Comparison of ENCODE assay signal across 8 cellular contexts in genomic region chr22:24630812-24631427, GRCh38. TPM values are rescaled to one million over a fixed set of nuclear protein-coding genes. Genes with fewer than 3 reads are reported as not detected.
DNase-seq lines count a peak whose midpoint lies in the region; ATAC-seq, FAIRE-seq and TF ChIP-seq lines count a peak whose summit lies in the region.
"Not testable (repeated sequence)": the region's sequence is repeated elsewhere in the genome, so short reads cannot be mapped to it uniquely, and the experiment has no call there.

No MANE protein-coding gene starts in this region.

- not testable (repeated sequence) for H3K36me3 Mint-ChIP-seq in neural progenitor cell, type B pancreatic cell

- not testable (repeated sequence) for TF ChIP-seq CTCF in astrocyte of the spinal cord (IDR thresholded peaks at IDR 0.05; ENCODE audit: low read depth, low read length); HepG2 (CRISPR knock-in tag; IDR thresholded peaks at IDR 0.05); neural progenitor cell (IDR thresholded peaks at IDR 0.05); type B pancreatic cell (conservative IDR thresholded peaks at IDR 0.05)

- not testable (repeated sequence) for FAIRE-seq in HepG2 (lab: Jason Lieb, UNC)

- H3K4me1 ChIP-seq in SJCRH30 (peaks cover 36% of the 10 kb centered on the region), HepG2 (ENCODE audit: insufficient read depth, low read length) (peaks cover 41% of the 10 kb centered on the region)
- H3K4me1 ChIP-seq in neural progenitor cell, result not testable (repeated sequence)

- not testable (repeated sequence) for H2AFZ ChIP-seq in HepG2 (ENCODE audit: low read length); neural progenitor cell (replicated peaks)

- TF ChIP-seq EP300 in HepG2 (IDR thresholded peaks at IDR 0.05; ENCODE audit: low read depth in 2 of 2, low read length in 2 of 2); HepG2 (CRISPR knock-in tag; IDR thresholded peaks at IDR 0.05; ENCODE audit: borderline replicate concordance): not testable (repeated sequence)

- not testable (repeated sequence) for BruUV-seq in HepG2 (replicated peaks; lab: Mats Ljungman, UMichigan)

- H3K4me1 Mint-ChIP-seq in neural progenitor cell (peaks cover 30% of the 10 kb centered on the region), type B pancreatic cell (ENCODE audit: unreplicated experiment) (peaks cover 24% of the 10 kb centered on the region)

- 4% methylated on average over 7 of the region's 7 CpGs for WGBS in HepG2 (ENCODE audit: low lambda C conversion rate)

- not testable (repeated sequence) for H3K9me3 Mint-ChIP-seq in neural progenitor cell, type B pancreatic cell

- not testable (repeated sequence) for H3K36me3 ChIP-seq in SJCRH30; HepG2 (replicated peaks in 1 of 2; ENCODE audit: control insufficient read depth in 1 of 2, insufficient read depth in 2 of 2, low read length in 2 of 2); neural progenitor cell

- ATAC-seq in HepG2, result not testable (repeated sequence)

- peak; percentile 64 for DNase-seq in ELF-1 (ENCODE audit: low read depth, low spot score)
- peak; percentile 61 for DNase-seq in KBM-7
- DNase-seq in SJCRH30; HepG2 (ENCODE audit: low spot score); neural progenitor cell (ENCODE audit: low spot score); type B pancreatic cell (ENCODE audit: extremely low spot score, unreplicated experiment): not testable (repeated sequence)
- peak; percentile 0 for DNase-seq in astrocyte of the spinal cord (ENCODE audit: low read depth, low spot score)
- peak; percentile 4 for DNase-seq in fibroblast of peridontal ligament (ENCODE audit: extremely low read depth)

- H3K4me3 ChIP-seq in SJCRH30, result peak overlapping the region; percentile 5; the same call in 1 of the 2 replicates
- not testable (repeated sequence) for H3K4me3 ChIP-seq in astrocyte of the spinal cord (ENCODE audit: low read depth, low read length); neural progenitor cell
- peak overlapping the region in 2 of 3 experiments; percentile 43 to 59; a peak in 4 of 6 replicates for H3K4me3 ChIP-seq in HepG2 (replicated peaks in 1 of 3; ENCODE audit: insufficient read depth in 1 of 3, low read depth in 2 of 3, low read length in 3 of 3)

- not testable (repeated sequence) for H3K9ac ChIP-seq in HepG2 (ENCODE audit: insufficient read depth, low read depth, low read length); neural progenitor cell

- not testable (repeated sequence) for H3K27me3 ChIP-seq in SJCRH30; HepG2 (ENCODE audit: control insufficient read depth in 1 of 2, insufficient read depth in 2 of 2, low read length in 2 of 2); neural progenitor cell

- H3K79me2 ChIP-seq in HepG2 (ENCODE audit: insufficient read depth, low read length); neural progenitor cell (ENCODE audit: low read depth): not testable (repeated sequence)

- not testable (repeated sequence) for H3K27me3 Mint-ChIP-seq in neural progenitor cell (ENCODE audit: insufficient read depth, low read depth); type B pancreatic cell

- H3K27ac Mint-ChIP-seq in neural progenitor cell (peak overlapping the region; percentile 82), type B pancreatic cell (peak overlapping the region; percentile 69)

- H3F3A ChIP-seq in neural progenitor cell (ENCODE audit: low read depth), result peaks cover 12% of the 10 kb centered on the region

- TF ChIP-seq RAD21 in HepG2 (CRISPR knock-in tag; IDR thresholded peaks at IDR 0.05), result not testable (repeated sequence)

- TF ChIP-seq POLR2A in HepG2 (IDR thresholded peaks at IDR 0.05; ENCODE audit: insufficient read depth in 1 of 2, low read depth in 2 of 2, low read length in 2 of 2), result not testable (repeated sequence)

- POLR2A ChIA-PET in HepG2 (lab: Yijun Ruan, JAX), result interaction anchor here (0.9 to 1.3 kb wide), 5 partner anchors 28 to 124 kb away, joined by 3 to 4 read pairs (median 3); partner anchors contain the start of genes GGT1 and GUCD1

- not testable (repeated sequence) for H4K20me1 ChIP-seq in HepG2 (ENCODE audit: insufficient read depth, low read length); neural progenitor cell (ENCODE audit: low read depth)

- not testable (repeated sequence) for H3K9me3 ChIP-seq in SJCRH30 (replicated peaks); HepG2 (ENCODE audit: low read length); neural progenitor cell (ENCODE audit: low read depth)

- CTCF ChIA-PET in HepG2 (lab: Yijun Ruan, JAX; ENCODE audit: low intra/inter-chr PET ratio, low total read pairs), result not testable (repeated sequence)

- not testable (repeated sequence) for H3K4me3 Mint-ChIP-seq in neural progenitor cell, type B pancreatic cell

- H3K4me2 ChIP-seq in HepG2 (ENCODE audit: low read depth, low read length), result peak overlapping the region; percentile 73
- H3K4me2 ChIP-seq in neural progenitor cell, result not testable (repeated sequence)

- intact Hi-C loops in HepG2 (cut with micrococcal nuclease; ENCODE audit: unreplicated experiment), result not testable (repeated sequence)

- H3K27ac ChIP-seq in SJCRH30, result peak overlapping the region; percentile 27; the same call in 1 of the 2 replicates
- H3K27ac ChIP-seq in HepG2 (ENCODE audit: extremely low read length, insufficient read depth, low read length), result peak overlapping the region; percentile 44
- peak overlapping the region; percentile 11 for H3K27ac ChIP-seq in neural progenitor cell

- in situ Hi-C loops in KBM-7 (cut with MboI; ENCODE audit: low pct_unique_long_range_greater_than_20kb, low sequenced_read_pairs); astrocyte of the spinal cord (cut with HindIII; ENCODE audit: low sequenced_read_pairs); HepG2 (cut with HindIII; ENCODE audit: extremely low pct_ligation_motif_present, low pct_unique_long_range_greater_than_20kb): not testable (repeated sequence)

RNA-seq across cellular contexts. Expression of gene GGT1, which starts 27.9 kb away (rescaled TPM):
- total RNA-seq in SJCRH30 (2014; rRNA removed; shearing (Covaris generic)), result 2.6 and 2.8 TPM in 2 replicates
- total RNA-seq in HepG2 (2016; rRNA removed; fragmentation: Illumina TruSeq; extraction: Trizol) (11.6 and 29.9 TPM in 2 replicates), neural progenitor cell (ENCODE audit: low replicate concordance) (4.9 and 7.7 TPM in 2 replicates), type B pancreatic cell (ENCODE audit: low replicate concordance) (4.2 and 8.7 TPM in 2 replicates)
- 6.9 and 7.0 TPM in 2 replicates for total RNA-seq in HepG2 (2016; cell fraction: cytosol; rRNA removed; fragmentation: Illumina TruSeq; extraction: Trizol; ENCODE audit: low read depth)
- 14.5 and 27.5 TPM in 2 replicates for total RNA-seq in HepG2 (2016; cell fraction: insoluble cytoplasmic fraction; rRNA removed; fragmentation: Illumina TruSeq; extraction: Trizol)
- 8.2 and 14.5 TPM in 2 replicates for total RNA-seq in HepG2 (2016; cell fraction: membrane; rRNA removed; fragmentation: Illumina TruSeq; extraction: Trizol)
- total RNA-seq in HepG2 (2016; cell fraction: nucleus; rRNA removed; fragmentation: Illumina TruSeq; extraction: Trizol), result 30.4 and 31.0 TPM in 2 replicates
- polyA plus RNA-seq in HepG2 (2011; rRNA removed), result 103 and 150 TPM in 2 replicates
- 81.5 and 120 TPM in 2 replicates for polyA plus RNA-seq in HepG2 (2011; cell fraction: cytosol; rRNA removed)
- 371 and 443 TPM in 2 replicates for polyA plus RNA-seq in HepG2 (2011; cell fraction: nucleus; rRNA removed)
- 45.9 and 52.6 TPM in 2 replicates for polyA plus RNA-seq in HepG2 (2012)
- polyA plus RNA-seq in HepG2 (2016; cell fraction: cytosol; fragmentation: Illumina TruSeq; extraction: Trizol; ENCODE audit: low read depth), result 8.9 and 10.2 TPM in 2 replicates
- 15.2 and 17.2 TPM in 2 replicates for polyA plus RNA-seq in HepG2 (2016; cell fraction: insoluble cytoplasmic fraction; fragmentation: Illumina TruSeq; extraction: Trizol; ENCODE audit: low read depth)
- 11.3 and 13.6 TPM in 2 replicates for polyA plus RNA-seq in HepG2 (2016; cell fraction: membrane; fragmentation: Illumina TruSeq; extraction: Trizol; ENCODE audit: low read depth)
- polyA plus RNA-seq in HepG2 (2016; cell fraction: nucleus; fragmentation: Illumina TruSeq; extraction: Trizol; ENCODE audit: insufficient read depth, low read depth), result 74.0 and 82.3 TPM in 2 replicates
- 7.2 and 119 TPM in 2 replicates for polyA minus RNA-seq in HepG2 (2011; rRNA and poly(A)+ RNA removed; ENCODE audit: low replicate concordance)
- polyA minus RNA-seq in HepG2 (2011; cell fraction: cytosol; rRNA and poly(A)+ RNA removed), result 46.0 and 49.6 TPM in 2 replicates
- 35.4 and 41.2 TPM in 2 replicates for polyA minus RNA-seq in HepG2 (2011; cell fraction: nucleus; rRNA and poly(A)+ RNA removed)

RNA-seq across cellular contexts. Expression of gene LRRC75B, which starts 38.0 kb away (rescaled TPM):
- total RNA-seq in SJCRH30 (2014; rRNA removed; shearing (Covaris generic)), result 0.35 and 0.95 TPM in 2 replicates
- 5.7 and 11.8 TPM in 2 replicates for total RNA-seq in HepG2 (2016; rRNA removed; fragmentation: Illumina TruSeq; extraction: Trizol)
- total RNA-seq in HepG2 (2016; cell fraction: cytosol; rRNA removed; fragmentation: Illumina TruSeq; extraction: Trizol; ENCODE audit: low read depth), result 14.2 and 14.4 TPM in 2 replicates
- 5.6 and 12.5 TPM in 2 replicates for total RNA-seq in HepG2 (2016; cell fraction: insoluble cytoplasmic fraction; rRNA removed; fragmentation: Illumina TruSeq; extraction: Trizol)
- total RNA-seq in HepG2 (2016; cell fraction: membrane; rRNA removed; fragmentation: Illumina TruSeq; extraction: Trizol), result 14.8 and 16.4 TPM in 2 replicates
- 10.7 and 13.7 TPM in 2 replicates for total RNA-seq in HepG2 (2016; cell fraction: nucleus; rRNA removed; fragmentation: Illumina TruSeq; extraction: Trizol)
- 34.8 and 48.8 TPM in 2 replicates for polyA plus RNA-seq in HepG2 (2011; rRNA removed)
- 18.6 and 35.0 TPM in 2 replicates for polyA plus RNA-seq in HepG2 (2011; cell fraction: cytosol; rRNA removed)
- polyA plus RNA-seq in HepG2 (2011; cell fraction: nucleus; rRNA removed), result 225 and 265 TPM in 2 replicates
- polyA plus RNA-seq in HepG2 (2012), result 19.0 and 24.1 TPM in 2 replicates
- polyA plus RNA-seq in HepG2 (2016; cell fraction: cytosol; fragmentation: Illumina TruSeq; extraction: Trizol; ENCODE audit: low read depth), result 15.3 and 17.1 TPM in 2 replicates
- 8.8 and 9.2 TPM in 2 replicates for polyA plus RNA-seq in HepG2 (2016; cell fraction: insoluble cytoplasmic fraction; fragmentation: Illumina TruSeq; extraction: Trizol; ENCODE audit: low read depth)
- polyA plus RNA-seq in HepG2 (2016; cell fraction: membrane; fragmentation: Illumina TruSeq; extraction: Trizol; ENCODE audit: low read depth), result 17.8 and 17.9 TPM in 2 replicates
- polyA plus RNA-seq in HepG2 (2016; cell fraction: nucleus; fragmentation: Illumina TruSeq; extraction: Trizol; ENCODE audit: insufficient read depth, low read depth), result 32.8 and 35.7 TPM in 2 replicates
- 24.5 TPM in 1 of 2 replicates, not detected in the other for polyA minus RNA-seq in HepG2 (2011; rRNA and poly(A)+ RNA removed; ENCODE audit: low replicate concordance)
- 5.7 and 8.9 TPM in 2 replicates for polyA minus RNA-seq in HepG2 (2011; cell fraction: cytosol; rRNA and poly(A)+ RNA removed)
- polyA minus RNA-seq in HepG2 (2011; cell fraction: nucleus; rRNA and poly(A)+ RNA removed), result 13.3 and 13.4 TPM in 2 replicates
- 8.2 and 19.0 TPM in 2 replicates for total RNA-seq in neural progenitor cell (ENCODE audit: low replicate concordance)
- total RNA-seq in type B pancreatic cell (ENCODE audit: low replicate concordance), result 6.5 and 18.6 TPM in 2 replicates
